In the genomic region with DNA sequence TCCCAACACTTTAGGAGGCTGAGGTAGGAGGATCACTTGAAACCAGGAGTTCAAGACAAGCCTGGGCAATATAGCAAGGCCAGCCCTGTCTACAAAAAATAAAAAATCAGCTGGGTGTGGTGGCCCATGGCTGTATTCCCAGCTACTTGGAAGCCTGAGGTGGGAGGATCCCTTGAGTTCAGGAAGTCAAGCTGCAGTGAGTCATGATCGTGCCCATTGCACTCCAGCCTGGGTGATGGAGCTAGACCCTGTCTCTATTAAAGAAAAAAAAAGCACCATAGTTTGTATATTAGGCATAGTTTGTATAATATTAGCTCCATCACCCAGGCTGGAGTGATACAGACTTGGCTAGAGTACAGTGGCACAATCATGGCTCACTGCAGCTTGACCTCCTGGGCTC, we compare ENCODE assay signal across 9 cellular contexts. TPM values are rescaled to one million over a fixed set of nuclear protein-coding genes. Genes with fewer than 3 reads are reported as not detected.
A peak's percentile ranks its signal among the peaks of the same experiment; 100 is the strongest.
DNase-seq lines count a peak whose midpoint lies in the region; ATAC-seq and TF ChIP-seq lines count a peak whose summit lies in the region.
"Had no signal": no experiment of that assay in that cellular context is flagged by ENCODE, and none has a peak within 500 bp of the region (broad histone marks: within the 10 kb centered on the region; RNA-seq: fewer than 3 reads in every experiment).

No MANE protein-coding gene starts in this region.

- in situ Hi-C loops in GM23248 (cut with MboI), result no loop called here

- peaks cover 9% of the 10 kb centered on the region for H3K4me1 ChIP-seq in GM23248 (ENCODE audit: insufficient read depth)
- no peaks in the 10 kb centered on the region for H3K4me1 ChIP-seq in fibroblast of lung (ENCODE audit: control insufficient read depth, extremely low read depth, insufficient read depth, low read length)
- no peaks in the 10 kb centered on the region for H3K4me1 ChIP-seq in osteoblast (ENCODE audit: insufficient read depth, low read length)

- H4K20me1 ChIP-seq in GM23248 (ENCODE audit: insufficient read depth) (no peaks in the 10 kb centered on the region), fibroblast of lung (ENCODE audit: control insufficient read depth, extremely low read depth, insufficient read depth, low read length) (no peaks in the 10 kb centered on the region), osteoblast (ENCODE audit: insufficient read depth, low read length) (no peaks in the 10 kb centered on the region)

- H3K27me3 ChIP-seq in GM23248 (replicated peaks; ENCODE audit: insufficient read depth) (no peaks in the 10 kb centered on the region), fibroblast of lung (ENCODE audit: control insufficient read depth, insufficient read depth, low read length) (no peaks in the 10 kb centered on the region), osteoblast (ENCODE audit: insufficient read depth, low read length) (no peaks in the 10 kb centered on the region)

- CTCF ChIA-PET in RWPE1 (lab: Yijun Ruan, JAX), result interaction anchor here (0.6 kb wide), 2 partner anchors 15 to 250 kb away, joined by 3 to 5 read pairs; no protein-coding TSS in a partner anchor

- peaks cover 8% of the 10 kb centered on the region; the same call in 1 of the 2 replicates for H3F3A ChIP-seq in GM23248 (ENCODE audit: insufficient read depth)

- H3K27ac ChIP-seq in GM23248, result no peak overlapping the region
- H3K27ac ChIP-seq in RWPE1, result peak overlapping the region; percentile 52
- H3K27ac ChIP-seq in fibroblast of lung (ENCODE audit: insufficient read depth, low read length), result no peak overlapping the region
- no peak overlapping the region for H3K27ac ChIP-seq in osteoblast (ENCODE audit: low read depth, low read length)

- ATAC-seq in GM19035 (IDR thresholded peaks at IDR 0.05; ENCODE audit: unreplicated experiment), result no peak
- ATAC-seq in HG03196 (IDR thresholded peaks at IDR 0.05; ENCODE audit: unreplicated experiment), result no peak

- WGBS in GM23248 (ENCODE audit: low coverage in 1 of 2, low lambda C conversion rate in 2 of 2, missing lambda C conversion rate in 2 of 2), 2 experiments, result 0 to 14% methylated on average over 1 of the region's 1 CpG

- TF ChIP-seq CTCF in RWPE1 (conservative IDR thresholded peaks at IDR 0.05; ENCODE audit: low read depth) (no peak), fibroblast of lung (conservative IDR thresholded peaks at IDR 0.05 in 1 of 2, IDR thresholded peaks at IDR 0.05 in 1 of 2; ENCODE audit: low read depth in 1 of 2, low read length in 2 of 2) (no peak), osteoblast (IDR thresholded peaks at IDR 0.05; ENCODE audit: extremely low read depth, low read depth, low read length) (no peak)

- H3K9me2 ChIP-seq in GM23248 (ENCODE audit: insufficient read depth), result no peaks in the 10 kb centered on the region

- H3K4me2 ChIP-seq in GM23248 (ENCODE audit: unreplicated experiment) (no peak overlapping the region), fibroblast of lung (ENCODE audit: extremely low read depth, insufficient read depth, low read length) (no peak overlapping the region), osteoblast (ENCODE audit: insufficient read depth, low read length) (no peak overlapping the region)

- peak; percentile 90 for DNase-seq in GM23248
- peak; percentile 49 for DNase-seq in RWPE1 (ENCODE audit: low spot score)
- peak; percentile 74 to 89 for DNase-seq in fibroblast of lung (ENCODE audit: low read depth in 2 of 2)
- DNase-seq in osteoblast (ENCODE audit: insufficient read length, low spot score, missing footprints), result no peak
- DNase-seq in stimulated activated CD8-positive, alpha-beta memory T cell treated with anti-CD3 and anti-CD28 coated beads, Interleukin-4, amount 100 ng/mL, for 48 hours, result no peak
- no peak for DNase-seq in activated effector memory CD4-positive, alpha-beta T cell treated with anti-CD3 and anti-CD28 coated beads, Interleukin-2, amount 50 U/mL, for 16 hours
- DNase-seq: occipital lobe had no signal

- no peak overlapping the region for H3K4me3 ChIP-seq in GM23248
- H3K4me3 ChIP-seq in fibroblast of lung (replicated peaks in 1 of 4; ENCODE audit: control extremely low read depth in 1 of 4, insufficient read depth in 1 of 4, low read depth in 3 of 4, low read length in 4 of 4), result no peak overlapping the region
- no peak overlapping the region for H3K4me3 ChIP-seq in osteoblast (ENCODE audit: insufficient read depth, low read length)

- H3K79me2 ChIP-seq in GM23248 (ENCODE audit: insufficient read depth) (no peaks in the 10 kb centered on the region), fibroblast of lung (ENCODE audit: control insufficient read depth, insufficient read depth, low read length) (no peaks in the 10 kb centered on the region), osteoblast (ENCODE audit: insufficient read depth, low read length) (no peaks in the 10 kb centered on the region)

- H3K9me3 ChIP-seq in GM23248 (ENCODE audit: low read depth), result no peaks in the 10 kb centered on the region
- no peaks in the 10 kb centered on the region for H3K9me3 ChIP-seq in fibroblast of lung (ENCODE audit: control insufficient read depth, insufficient read depth, low read depth, low read length)
- H3K9me3 ChIP-seq in osteoblast (ENCODE audit: low read depth, low read length), result no peaks in the 10 kb centered on the region

- H3K9ac ChIP-seq in GM23248, result no peak overlapping the region
- H3K9ac ChIP-seq in fibroblast of lung (ENCODE audit: insufficient read depth, low read length), result no peak overlapping the region

- H3K36me3 ChIP-seq in GM23248 (ENCODE audit: low read depth) (no peaks in the 10 kb centered on the region), fibroblast of lung (ENCODE audit: control insufficient read depth, insufficient read depth, low read length) (no peaks in the 10 kb centered on the region), osteoblast (ENCODE audit: insufficient read depth, low read length) (no peaks in the 10 kb centered on the region)

- POLR2A ChIA-PET in RWPE1 (lab: Yijun Ruan, JAX; ENCODE audit: low non-redundant PET), result no interaction called here

- H2AFZ ChIP-seq in GM23248 (0 out of 2 replicates have a peak overlapping the region, but pooled peaks have one; percentile 28), fibroblast of lung (ENCODE audit: low read length) (no peak overlapping the region), osteoblast (ENCODE audit: low read length) (peak overlapping the region; percentile 47)

RNA-seq across cellular contexts. Expression of a gene that starts 9.6 kb away (rescaled TPM):
- total RNA-seq in GM23248 (2014; rRNA removed; shearing (Covaris generic)), result not detected in 2 replicates
- polyA plus RNA-seq in GM23248 (2016; fragmentation: Nextera tagmentation; extraction: Ambion mirVana), result not detected in 2 replicates
- total RNA-seq in fibroblast of lung, result 2.5 and 3.3 TPM in 2 replicates
- polyA plus RNA-seq in fibroblast of lung, result 1.2 and 1.8 TPM in 2 replicates
- 0.93 and 1.0 TPM in 2 replicates for polyA plus RNA-seq in fibroblast of lung (2012)
- polyA minus RNA-seq in fibroblast of lung (ENCODE audit: low replicate concordance), result not detected in 2 replicates
- total RNA-seq in osteoblast, result 5.9 and 6.5 TPM in 2 replicates

RNA-seq across cellular contexts. Expression of a gene that starts 29.6 kb away (rescaled TPM):
- total RNA-seq in GM23248 (2014; rRNA removed; shearing (Covaris generic)), result 41.7 and 49.5 TPM in 2 replicates
- polyA plus RNA-seq in GM23248 (2016; fragmentation: Nextera tagmentation; extraction: Ambion mirVana) (59.9 and 64.7 TPM in 2 replicates), fibroblast of lung (52.1 and 62.2 TPM in 2 replicates)
- total RNA-seq in fibroblast of lung (38.5 and 47.4 TPM in 2 replicates), osteoblast (47.1 and 51.0 TPM in 2 replicates)
- 34.9 and 41.1 TPM in 2 replicates for polyA plus RNA-seq in fibroblast of lung (2012)
- polyA minus RNA-seq in fibroblast of lung (ENCODE audit: low replicate concordance), result 24.8 and 28.2 TPM in 2 replicates

RNA-seq across cellular contexts. Expression of a gene that starts 30.1 kb away (rescaled TPM):
- 26.0 and 27.3 TPM in 2 replicates for total RNA-seq in GM23248 (2014; rRNA removed; shearing (Covaris generic))
- polyA plus RNA-seq in GM23248 (2016; fragmentation: Nextera tagmentation; extraction: Ambion mirVana), result 26.0 and 28.2 TPM in 2 replicates
- 1.8 and 23.8 TPM in 2 replicates for total RNA-seq in fibroblast of lung
- polyA plus RNA-seq in fibroblast of lung, result 17.4 and 68.7 TPM in 2 replicates
- 13.1 and 47.3 TPM in 2 replicates for polyA plus RNA-seq in fibroblast of lung (2012)
- 79.9 and 113 TPM in 2 replicates for polyA minus RNA-seq in fibroblast of lung (ENCODE audit: low replicate concordance)
- total RNA-seq in osteoblast, result 5.3 and 7.2 TPM in 2 replicates

Comparison
In these comparisons a context has a peak if more than half of its experiments do, and no peak if none do; other contexts are left out.
1. DNase-seq: peak in GM23248 (single experiment), RWPE1 (single experiment) and fibroblast of lung (2 of 2); none in osteoblast (single experiment), stimulated activated CD8-positive, alpha-beta memory T cell treated with anti-CD3 and anti-CD28 coated beads, Interleukin-4, amount 100 ng/mL, for 48 hours (single experiment) and activated effector memory CD4-positive, alpha-beta T cell treated with anti-CD3 and anti-CD28 coated beads, Interleukin-2, amount 50 U/mL, for 16 hours (single experiment).